In genomic region chr10:43361532-43362190, GRCh38 we compare ENCODE assay signal across 1 cellular context.
TF ChIP-seq lines count a peak whose summit lies in the region.

No MANE protein-coding gene starts in this region.

TF ChIP-seq in GM23338, 12 proteins besides CTCF, POLR2A, EP300 and RAD21 (continued from another document):
- TF ChIP-seq, protein P1, sequence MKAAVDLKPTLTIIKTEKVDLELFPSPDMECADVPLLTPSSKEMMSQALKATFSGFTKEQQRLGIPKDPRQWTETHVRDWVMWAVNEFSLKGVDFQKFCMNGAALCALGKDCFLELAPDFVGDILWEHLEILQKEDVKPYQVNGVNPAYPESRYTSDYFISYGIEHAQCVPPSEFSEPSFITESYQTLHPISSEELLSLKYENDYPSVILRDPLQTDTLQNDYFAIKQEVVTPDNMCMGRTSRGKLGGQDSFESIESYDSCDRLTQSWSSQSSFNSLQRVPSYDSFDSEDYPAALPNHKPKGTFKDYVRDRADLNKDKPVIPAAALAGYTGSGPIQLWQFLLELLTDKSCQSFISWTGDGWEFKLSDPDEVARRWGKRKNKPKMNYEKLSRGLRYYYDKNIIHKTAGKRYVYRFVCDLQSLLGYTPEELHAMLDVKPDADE (IDR thresholded peaks at IDR 0.05): no peak
- TF ChIP-seq NANOG (IDR thresholded peaks at IDR 0.05; ENCODE audit: borderline replicate concordance) (no peak), STAT1 (IDR thresholded peaks at IDR 0.05; ENCODE audit: unreplicated experiment) (no peak), ZNF114 (CRISPR knock-in tag; IDR thresholded peaks at IDR 0.05) (no peak), EZH2phosphoT487 (IDR thresholded peaks at IDR 0.05; ENCODE audit: unreplicated experiment) (no peak), JUNB (IDR thresholded peaks at IDR 0.05; ENCODE audit: unreplicated experiment) (no peak)
